40 cellular contexts compared by ENCODE assay signal in the genomic region with DNA sequence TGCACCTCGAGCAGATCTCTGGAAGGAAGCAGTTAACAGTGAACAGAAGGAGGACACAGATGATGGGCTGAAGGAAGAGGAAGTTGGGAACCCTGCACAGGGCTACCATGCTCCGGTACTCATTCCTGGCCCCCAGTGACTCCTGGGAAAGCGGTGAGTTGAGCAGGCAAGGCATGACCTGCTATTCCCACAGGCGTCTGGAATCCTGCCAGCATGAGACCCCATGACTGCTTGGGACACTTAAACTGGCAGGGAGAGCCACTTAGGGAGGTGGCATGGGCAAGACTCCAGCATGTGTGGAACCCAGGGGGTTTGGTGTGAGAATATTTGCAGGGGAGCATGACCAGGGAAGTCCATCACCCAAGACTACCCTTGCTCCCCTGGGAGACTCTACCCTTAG.
"Had no signal": no experiment of that assay in that cellular context is flagged by ENCODE, and none has a peak within 500 bp of the region (broad histone marks: within the 10 kb centered on the region; RNA-seq: fewer than 3 reads in every experiment).

No MANE protein-coding gene starts in this region.

- H3K4me1 Mint-ChIP-seq: activated naive CD4-positive, alpha-beta T cell treated with anti-CD3 and anti-CD28 coated beads, Interleukin-2, amount 10 ng/mL, durations not matched to agents 7 days and 5 days; activated naive CD4-positive, alpha-beta T cell treated with anti-CD3 and anti-CD28 coated beads, Interleukin-2, amount 50 U/mL, for 24 hours; activated naive CD8-positive, alpha-beta T cell treated with anti-CD3 and anti-CD28 coated beads for 36 hours; activated naive CD8-positive, alpha-beta T cell treated with anti-CD3 and anti-CD28 coated beads, Interleukin-2, amount 10 ng/mL, durations not matched to agents 7 days and 5 days; activated naive CD8-positive, alpha-beta T cell treated with anti-CD3 and anti-CD28 coated beads, Interleukin-2, amount 50 U/mL, for 24 hours; activated T-helper 17 cell treated with anti-CD3 and anti-CD28 coated beads, Interleukin-2, amount 50 U/mL, for 72 hours; brain; central memory CD8-positive, alpha-beta T cell had no signal

- H3K4me3 ChIP-seq: adrenal gland, ascending aorta, body of pancreas, breast epithelium, cardiac muscle cell had no signal

- H3K27ac ChIP-seq: adrenal gland, ascending aorta, body of pancreas, brain microvascular endothelial cell, breast epithelium, cardiac muscle cell had no signal

- DNase-seq: activated effector memory CD4-positive, alpha-beta T cell treated with anti-CD3 and anti-CD28 coated beads, Interleukin-2, amount 50 U/mL, for 16 hours; activated effector memory CD4-positive, alpha-beta T cell treated with Interleukin-2 at 50 U/mL for 16 hours; activated gamma-delta T cell; activated gamma-delta T cell treated with Interleukin-2 at 50 U/mL for 16 hours; activated naive CD4-positive, alpha-beta T cell; activated naive CD4-positive, alpha-beta T cell treated with anti-CD3 and anti-CD28 coated beads for 36 hours; activated naive CD4-positive, alpha-beta T cell treated with anti-CD3 and anti-CD28 coated beads, Interleukin-2, amount 10 ng/mL, durations not matched to agents 7 days and 5 days; activated naive CD4-positive, alpha-beta T cell treated with anti-CD3 and anti-CD28 coated beads, Interleukin-2, amount 50 U/mL, for 16 hours; activated naive CD4-positive, alpha-beta T cell treated with Interleukin-2 at 50 U/mL for 16 hours; activated naive CD8-positive, alpha-beta T cell treated with anti-CD3 and anti-CD28 coated beads for 36 hours; activated naive CD8-positive, alpha-beta T cell treated with anti-CD3 and anti-CD28 coated beads, Interleukin-2, amount 10 ng/mL, durations not matched to agents 7 days and 5 days; activated naive CD8-positive, alpha-beta T cell treated with anti-CD3 and anti-CD28 coated beads, Interleukin-2, amount 50 U/mL, for 24 hours; activated T-cell treated with anti-CD3 and anti-CD28 coated beads, Interleukin-2, amount 50 U/mL, for 1 hour; activated T-cell treated with anti-CD3 and anti-CD28 coated beads, Interleukin-2, amount 50 U/mL, for 24 hours; activated T-cell treated with anti-CD3 and anti-CD28 coated beads, Interleukin-2, amount 50 U/mL, for 4 hours; activated T-cell treated with anti-CD3 and anti-CD28 coated beads, Interleukin-2, amount 50 U/mL, for 48 hours; activated T-cell treated with anti-CD3 and anti-CD28 coated beads, Interleukin-2, amount 50 U/mL, for 72 hours; adrenal gland; amniotic stem cell; amygdala; anterior cingulate cortex; aorta; body of pancreas; brain microvascular endothelial cell; caudate nucleus; central memory CD4-positive, alpha-beta T cell; cerebellar nuclear complex had no signal

- H3K9me3 Mint-ChIP-seq: activated naive CD4-positive, alpha-beta T cell treated with anti-CD3 and anti-CD28 coated beads, Interleukin-2, amount 50 U/mL, for 24 hours; activated naive CD8-positive, alpha-beta T cell treated with anti-CD3 and anti-CD28 coated beads, Interleukin-2, amount 10 ng/mL, durations not matched to agents 7 days and 5 days; activated naive CD8-positive, alpha-beta T cell treated with anti-CD3 and anti-CD28 coated beads, Interleukin-2, amount 50 U/mL, for 24 hours; activated T-cell treated with anti-CD3 and anti-CD28 coated beads, Interleukin-2, amount 50 U/mL, for 24 hours; central memory CD8-positive, alpha-beta T cell had no signal

- H3K4me1 ChIP-seq: adrenal gland, ascending aorta, body of pancreas, breast epithelium had no signal

- H3K36me3 Mint-ChIP-seq: activated naive CD4-positive, alpha-beta T cell treated with anti-CD3 and anti-CD28 coated beads, Interleukin-2, amount 10 ng/mL, durations not matched to agents 7 days and 5 days; activated naive CD4-positive, alpha-beta T cell treated with anti-CD3 and anti-CD28 coated beads, Interleukin-2, amount 50 U/mL, for 24 hours; activated naive CD4-positive, alpha-beta T cell treated with anti-CD3 and anti-CD28 coated beads, Interleukin-2, amount 50 U/mL, for 72 hours; activated naive CD8-positive, alpha-beta T cell; activated naive CD8-positive, alpha-beta T cell treated with anti-CD3 and anti-CD28 coated beads for 36 hours; activated naive CD8-positive, alpha-beta T cell treated with anti-CD3 and anti-CD28 coated beads, Interleukin-2, amount 10 ng/mL, durations not matched to agents 7 days and 5 days; brain had no signal

- H3K4me3 Mint-ChIP-seq: activated naive CD4-positive, alpha-beta T cell treated with anti-CD3 and anti-CD28 coated beads for 36 hours; activated naive CD4-positive, alpha-beta T cell treated with anti-CD3 and anti-CD28 coated beads, Interleukin-2, amount 10 ng/mL, durations not matched to agents 7 days and 5 days; activated naive CD4-positive, alpha-beta T cell treated with anti-CD3 and anti-CD28 coated beads, Interleukin-2, amount 50 U/mL, for 24 hours; activated naive CD8-positive, alpha-beta T cell; activated naive CD8-positive, alpha-beta T cell treated with anti-CD3 and anti-CD28 coated beads for 36 hours; activated naive CD8-positive, alpha-beta T cell treated with anti-CD3 and anti-CD28 coated beads, Interleukin-2, amount 10 ng/mL, durations not matched to agents 7 days and 5 days; activated naive CD8-positive, alpha-beta T cell treated with anti-CD3 and anti-CD28 coated beads, Interleukin-2, amount 50 U/mL, for 24 hours; activated T-cell treated with anti-CD3 and anti-CD28 coated beads, Interleukin-2, amount 50 U/mL, for 24 hours; activated T-cell treated with anti-CD3 and anti-CD28 coated beads, Interleukin-2, amount 50 U/mL, for 4 hours; activated T-cell treated with anti-CD3 and anti-CD28 coated beads, Interleukin-2, amount 50 U/mL, for 72 hours; activated T-helper 1 cell treated with anti-CD3 and anti-CD28 coated beads, Interleukin-12 subunit alpha, Interleukin-12 subunit beta, Interleukin-2, Interleukin-4 antibody, amounts not matched to agents 30 ng/mL and 10 ng/mL and 1 ng/mL, durations not matched to agents 14 hours and 24 hours and 36 hours; activated T-helper 17 cell treated with anti-CD3 and anti-CD28 coated beads, Interleukin-2, amount 50 U/mL, for 72 hours; brain; central memory CD8-positive, alpha-beta T cell had no signal

- FAIRE-seq: astrocyte, bronchial epithelial cell had no signal

- H3K27ac Mint-ChIP-seq: activated naive CD4-positive, alpha-beta T cell treated with anti-CD3 and anti-CD28 coated beads for 36 hours; activated naive CD4-positive, alpha-beta T cell treated with anti-CD3 and anti-CD28 coated beads, Interleukin-2, amount 10 ng/mL, durations not matched to agents 7 days and 5 days; activated naive CD4-positive, alpha-beta T cell treated with anti-CD3 and anti-CD28 coated beads, Interleukin-2, amount 50 U/mL, for 24 hours; activated naive CD4-positive, alpha-beta T cell treated with anti-CD3 and anti-CD28 coated beads, Interleukin-2, amount 50 U/mL, for 72 hours; activated naive CD8-positive, alpha-beta T cell; activated naive CD8-positive, alpha-beta T cell treated with anti-CD3 and anti-CD28 coated beads for 36 hours; activated naive CD8-positive, alpha-beta T cell treated with anti-CD3 and anti-CD28 coated beads, Interleukin-2, amount 10 ng/mL, durations not matched to agents 7 days and 5 days; activated naive CD8-positive, alpha-beta T cell treated with anti-CD3 and anti-CD28 coated beads, Interleukin-2, amount 50 U/mL, for 24 hours; activated T-cell treated with anti-CD3 and anti-CD28 coated beads, Interleukin-2, amount 50 U/mL, for 24 hours; activated T-cell treated with anti-CD3 and anti-CD28 coated beads, Interleukin-2, amount 50 U/mL, for 72 hours; activated T-helper 1 cell treated with anti-CD3 and anti-CD28 coated beads, Interleukin-12 subunit alpha, Interleukin-12 subunit beta, Interleukin-2, Interleukin-4 antibody, amounts not matched to agents 30 ng/mL and 10 ng/mL and 1 ng/mL, durations not matched to agents 14 hours and 24 hours and 36 hours; activated T-helper 17 cell treated with anti-CD3 and anti-CD28 coated beads, Interleukin-2, amount 50 U/mL, for 72 hours; activated T-helper 2 cell treated with anti-CD3 and anti-CD28 coated beads, Interferon-gamma antibody, Interleukin-2, Interleukin-4, amounts not matched to agents 10 μg/mL and 5 μg/mL and 100 μg/mL, durations not matched to agents 14 hours and 24 hours and 36 hours; brain had no signal

- H3K27me3 ChIP-seq: adrenal gland, ascending aorta, body of pancreas, brain microvascular endothelial cell, cardiac muscle cell had no signal

- H3K27me3 Mint-ChIP-seq: activated naive CD4-positive, alpha-beta T cell treated with anti-CD3 and anti-CD28 coated beads, Interleukin-2, amount 10 ng/mL, durations not matched to agents 7 days and 5 days; activated naive CD4-positive, alpha-beta T cell treated with anti-CD3 and anti-CD28 coated beads, Interleukin-2, amount 50 U/mL, for 24 hours; activated naive CD8-positive, alpha-beta T cell; activated naive CD8-positive, alpha-beta T cell treated with anti-CD3 and anti-CD28 coated beads for 36 hours; activated naive CD8-positive, alpha-beta T cell treated with anti-CD3 and anti-CD28 coated beads, Interleukin-2, amount 10 ng/mL, durations not matched to agents 7 days and 5 days; activated naive CD8-positive, alpha-beta T cell treated with anti-CD3 and anti-CD28 coated beads, Interleukin-2, amount 50 U/mL, for 24 hours; activated T-helper 17 cell treated with anti-CD3 and anti-CD28 coated beads, Interleukin-2, amount 50 U/mL, for 72 hours; central memory CD8-positive, alpha-beta T cell had no signal

- H3K36me3 ChIP-seq: adrenal gland, ascending aorta, brain microvascular endothelial cell, breast epithelium, cardiac muscle cell had no signal

- H3K9me3 ChIP-seq: adrenal gland, ascending aorta, body of pancreas had no signal
